Comparison of ENCODE assay signal across 23 cellular contexts in genomic region chr15:98708191-98708590, GRCh38. TPM values are rescaled to one million over a fixed set of nuclear protein-coding genes. Genes with fewer than 3 reads are reported as not detected.
A peak's percentile ranks its signal among the peaks of the same experiment; 100 is the strongest.
DNase-seq lines count a peak whose midpoint lies in the region; ATAC-seq, FAIRE-seq and TF ChIP-seq lines count a peak whose summit lies in the region.
"Had no signal": no experiment of that assay in that cellular context is flagged by ENCODE, and none has a peak within 500 bp of the region (broad histone marks: within the 10 kb centered on the region; RNA-seq: fewer than 3 reads in every experiment).

No MANE protein-coding gene starts in this region.

- H3K27ac Mint-ChIP-seq in activated naive CD4-positive, alpha-beta T cell treated with anti-CD3 and anti-CD28 coated beads, Interleukin-2, amount 50 U/mL, for 24 hours, result peak overlapping the region; percentile 8
- peak overlapping the region; percentile 32 for H3K27ac Mint-ChIP-seq in mesothelial cell of epicardium

- H4K5ac ChIP-seq in H1 (ENCODE audit: insufficient read length, low read depth, low read length), result no peak overlapping the region

- H4K91ac ChIP-seq in H1 (replicated peaks; ENCODE audit: insufficient read length, low read length), result no peak overlapping the region

- no peak overlapping the region for H3K23ac ChIP-seq in H1 (ENCODE audit: insufficient read length)

- H3K4me3 ChIP-seq in HEK293 (ENCODE audit: low read depth, low read length) (no peak overlapping the region), H1 (ENCODE audit: extremely low read depth in 1 of 4, insufficient read depth in 2 of 4, low read depth in 3 of 4, low read length in 4 of 4) (no peak overlapping the region)
- H3K4me3 ChIP-seq: GM23248, Peyer's patch, SJCRH30 had no signal

- H3K9me3 ChIP-seq in HEK293 (ENCODE audit: control insufficient read depth, insufficient read depth, low read depth, low read length) (no peaks in the 10 kb centered on the region), H1 (ENCODE audit: insufficient read depth in 2 of 2, low read depth in 1 of 2, low read length in 1 of 2) (no peaks in the 10 kb centered on the region)
- H3K9me3 ChIP-seq: SJCRH30 had no signal

- H3K27ac ChIP-seq in HEK293 (ENCODE audit: extremely low read depth, low read depth, low read length) (no peak overlapping the region), H1 (ENCODE audit: low read depth, low read length) (no peak overlapping the region)
- H3K27ac ChIP-seq: 22Rv1, GM23248, Peyer's patch, SJCRH30 had no signal

- no peaks in the 10 kb centered on the region for H3K23me2 ChIP-seq in H1 (ENCODE audit: low read depth, low read length)

- TF ChIP-seq CTCF in HEK293 (tag by site-specific recombination; IDR thresholded peaks at IDR 0.05), result no peak
- TF ChIP-seq CTCF in H1 (IDR thresholded peaks at IDR 0.05; ENCODE audit: control extremely low read depth in 1 of 3, insufficient read depth in 1 of 3, low read depth in 1 of 3, low read length in 3 of 3), result no peak
- TF ChIP-seq CTCF in mesothelial cell of epicardium (IDR thresholded peaks at IDR 0.05; ENCODE audit: unreplicated experiment), result no peak

- TF ChIP-seq POLR2A in H1 (IDR thresholded peaks at IDR 0.05; ENCODE audit: control extremely low read depth in 1 of 2, low read depth in 2 of 2, low read length in 2 of 2), result no peak

- H3K4me2 ChIP-seq in H1 (ENCODE audit: insufficient read depth in 1 of 2, low read depth in 2 of 2, low read length in 2 of 2), result peak overlapping the region; percentile 10 to 13; a peak in 1 of 4 replicates

- H2BK15ac ChIP-seq in H1 (ENCODE audit: low read length), result no peak overlapping the region

- H2AK5ac ChIP-seq in H1 (ENCODE audit: low read depth, low read length), result no peak overlapping the region

- POLR2A ChIA-PET in HEK293 (lab: Yijun Ruan, JAX) (no interaction called here), H1 (lab: Charles Lee; ENCODE audit: partially characterized antibody) (no interaction called here)

- H2BK12ac ChIP-seq in H1 (ENCODE audit: low read depth, low read length), result no peak overlapping the region

- TF ChIP-seq RAD21 in H1 (IDR thresholded peaks at IDR 0.05 in 1 of 2, conservative IDR thresholded peaks at IDR 0.05 in 1 of 2; ENCODE audit: low read depth in 2 of 2, low read length in 2 of 2), result no peak

- no peak overlapping the region for H2BK20ac ChIP-seq in H1 (ENCODE audit: low read length)

- no peak overlapping the region for H3K9ac ChIP-seq in H1 (replicated peaks in 1 of 4; ENCODE audit: extremely low read depth in 1 of 4, low read depth in 3 of 4, low read length in 3 of 4)
- H3K9ac ChIP-seq: GM23248 had no signal

- peaks cover 9% of the 10 kb centered on the region for H3K9me3 Mint-ChIP-seq in activated naive CD4-positive, alpha-beta T cell treated with anti-CD3 and anti-CD28 coated beads, Interleukin-2, amount 50 U/mL, for 24 hours
- peaks cover 11% of the 10 kb centered on the region for H3K9me3 Mint-ChIP-seq in mesothelial cell of epicardium

- peaks cover 34% of the 10 kb centered on the region for H3K36me3 Mint-ChIP-seq in activated naive CD4-positive, alpha-beta T cell treated with anti-CD3 and anti-CD28 coated beads, Interleukin-2, amount 50 U/mL, for 24 hours
- peaks cover 27% of the 10 kb centered on the region for H3K36me3 Mint-ChIP-seq in mesothelial cell of epicardium

- 85% methylated on average over 8 of the region's 8 CpGs; no CpG with 5 or more reads in 1 of the 2 experiments for WGBS in H1 (ENCODE audit: extremely low coverage in 1 of 2, insufficient coverage in 1 of 2, insufficient read length in 1 of 2, insufficient replicate concordance in 2 of 2, low coverage in 1 of 2, low lambda C conversion rate in 2 of 2, missing lambda C conversion rate in 1 of 2), 2 experiments

- no peak overlapping the region for H3K18ac ChIP-seq in H1 (ENCODE audit: extremely low read depth, low read length)

- H2AFZ ChIP-seq in H1 (ENCODE audit: low read length), result no peak overlapping the region
- H2AFZ ChIP-seq: GM23248 had no signal

- H2BK120ac ChIP-seq in H1 (replicated peaks; ENCODE audit: low read depth, low read length), result no peak overlapping the region

- peaks cover 49 to 100% of the 10 kb centered on the region in 2 experiments for H3K79me2 ChIP-seq in H1 (ENCODE audit: control insufficient read depth in 1 of 2, insufficient read depth in 2 of 2, low read length in 2 of 2)

- peaks cover 28% of the 10 kb centered on the region for H3K79me1 ChIP-seq in H1 (ENCODE audit: low read depth, low read length)

- no peaks in the 10 kb centered on the region for H3K27me3 Mint-ChIP-seq in activated naive CD4-positive, alpha-beta T cell treated with anti-CD3 and anti-CD28 coated beads, Interleukin-2, amount 50 U/mL, for 24 hours
- no peaks in the 10 kb centered on the region for H3K27me3 Mint-ChIP-seq in mesothelial cell of epicardium (ENCODE audit: low read depth)

- no peak overlapping the region for H3K14ac ChIP-seq in H1 (ENCODE audit: insufficient read length)

- H3K4ac ChIP-seq in H1 (replicated peaks; ENCODE audit: insufficient read length, low read depth, low read length), result no peak overlapping the region

- H4K20me1 ChIP-seq in H1 (replicated peaks in 1 of 2; ENCODE audit: control insufficient read depth in 1 of 2, insufficient read depth in 2 of 2, low read length in 2 of 2), result peaks cover 40 to 64% of the 10 kb centered on the region in 2 experiments

- ATAC-seq in HG03432 (IDR thresholded peaks at IDR 0.05; ENCODE audit: unreplicated experiment) (no peak), GM18870 (IDR thresholded peaks at IDR 0.05; ENCODE audit: unreplicated experiment) (no peak)
- ATAC-seq: HCT116 had no signal

- no peak overlapping the region for H3K4me3 Mint-ChIP-seq in activated naive CD4-positive, alpha-beta T cell treated with anti-CD3 and anti-CD28 coated beads, Interleukin-2, amount 50 U/mL, for 24 hours
- no peak overlapping the region for H3K4me3 Mint-ChIP-seq in mesothelial cell of epicardium
- H3K4me3 Mint-ChIP-seq: CD4-positive, CD25-positive, alpha-beta regulatory T cell had no signal

- CTCF ChIA-PET in HEK293 (lab: Yijun Ruan, JAX) (interaction anchor here (1.0 kb wide), 1 partner anchor 11 kb away, joined by 3 read pairs; no protein-coding TSS in a partner anchor), H1 (lab: Charles Lee; ENCODE audit: partially characterized antibody) (interaction anchor here (0.9 to 1.7 kb wide), 2 partner anchors 71 to 175 kb away, joined by 4 to 5 read pairs; no protein-coding TSS in a partner anchor)

- H3K27me3 ChIP-seq in H1 (replicated peaks in 1 of 4; ENCODE audit: control insufficient read depth in 3 of 4, extremely low read depth in 1 of 4, insufficient read depth in 3 of 4, low read length in 3 of 4), result no peaks in the 10 kb centered on the region
- H3K27me3 ChIP-seq: Peyer's patch, SJCRH30 had no signal

- no peak for TF ChIP-seq EP300 in H1 (IDR thresholded peaks at IDR 0.05; ENCODE audit: borderline replicate concordance in 1 of 2, low read depth in 2 of 2, low read length in 2 of 2)

- no peak overlapping the region for H4K8ac ChIP-seq in H1 (ENCODE audit: extremely low read depth, insufficient read depth, low read length)

- peak overlapping the region; percentile 35; the same call in 1 of the 2 replicates for H2BK5ac ChIP-seq in H1 (ENCODE audit: low read depth, low read length)

- H3K4me1 ChIP-seq in HEK293 (ENCODE audit: control insufficient read depth, insufficient read depth, low read length) (no peaks in the 10 kb centered on the region), H1 (replicated peaks in 1 of 4; ENCODE audit: control insufficient read depth in 3 of 4, insufficient read depth in 4 of 4, low read length in 3 of 4) (peaks cover 5 to 23% (median 14%) of the 10 kb centered on the region in 4 experiments)

- H3K4me1 Mint-ChIP-seq in activated naive CD4-positive, alpha-beta T cell treated with anti-CD3 and anti-CD28 coated beads, Interleukin-2, amount 50 U/mL, for 24 hours, result peaks cover 47% of the 10 kb centered on the region
- H3K4me1 Mint-ChIP-seq in mesothelial cell of epicardium, result peaks cover 3% of the 10 kb centered on the region

- no peak for DNase-seq in activated naive CD4-positive, alpha-beta T cell treated with anti-CD3 and anti-CD28 coated beads, Interleukin-2, amount 50 U/mL, for 16 hours
- DNase-seq in H1 (ENCODE audit: low read depth in 1 of 2, low spot score in 2 of 2) (no peak), mesothelial cell of epicardium (ENCODE audit: low spot score in 2 of 2, unreplicated experiment in 2 of 2) (no peak), D341Med (ENCODE audit: low spot score) (no peak)
- DNase-seq: CD4-positive, CD25-positive, alpha-beta regulatory T cell; DMS53; GM23248; NCI-H1048; NCI-H1417; NCI-H1694; NCI-H2081; NCI-H2227 treated with DMSO at 0.1 percent for 48 hours; NCI-H510A; NCI-H69; Peyer's patch; SJCRH30 had no signal

- FAIRE-seq in H1 (lab: Jason Lieb, UNC), result no peak
- FAIRE-seq: GM18507 had no signal

- no peak overlapping the region for H3K56ac ChIP-seq in H1 (replicated peaks; ENCODE audit: insufficient read length, low read depth, low read length)

- peaks cover 4 to 18% of the 10 kb centered on the region in 2 experiments; a peak in 1 of 3 replicates for H3K36me3 ChIP-seq in HEK293 (ENCODE audit: control insufficient read depth in 2 of 2, insufficient read depth in 1 of 2, low read length in 2 of 2)
- H3K36me3 ChIP-seq in H1 (ENCODE audit: control insufficient read depth in 2 of 4, insufficient read depth in 4 of 4, low read length in 3 of 4), result peaks cover 2 to 17% (median 6%) of the 10 kb centered on the region in 4 experiments; a peak in 7 of 8 replicates

TF ChIP-seq in HEK293, 187 proteins besides CTCF, POLR2A, EP300 and RAD21 (continues in another document):
- TF ChIP-seq ZNF404 (tag by site-specific recombination; IDR thresholded peaks at IDR 0.05), result no peak

TF ChIP-seq in H1, 55 proteins besides CTCF, POLR2A, EP300 and RAD21 (continues in another document):
- TF ChIP-seq SUZ12 (IDR thresholded peaks at IDR 0.05; ENCODE audit: low read length) (no peak), CEBPB (IDR thresholded peaks at IDR 0.05; ENCODE audit: low read depth, low read length) (no peak), FOSL1 (IDR thresholded peaks at IDR 0.05; ENCODE audit: insufficient read depth, low read depth, low read length) (no peak), RXRA (IDR thresholded peaks at IDR 0.05; ENCODE audit: insufficient read depth, low read depth, low read length) (no peak), KDM4A (IDR thresholded peaks at IDR 0.05; ENCODE audit: low read depth, low read length, severe bottlenecking) (no peak), SRF (IDR thresholded peaks at IDR 0.05; ENCODE audit: low read depth, low read length) (no peak), EZH2 (IDR thresholded peaks at IDR 0.05; ENCODE audit: low read depth, low read length, severe bottlenecking) (no peak)

RNA-seq across cellular contexts. Expression of gene IGF1R, which starts 59.9 kb away (rescaled TPM):
- total RNA-seq in H1 (2021; fragmentation: NEBNext Ultra II Directional; extraction: Animal tissue kit (Norgen Biotek cat#: 25700)), result 106 and 109 TPM in 2 replicates
- polyA plus RNA-seq in H1 (2011; rRNA removed), result 32.9 and 59.5 TPM in 2 replicates
- polyA plus RNA-seq in H1 (2011; cell fraction: cytosol; rRNA removed), result 36.8 TPM
- 169 TPM for polyA plus RNA-seq in H1 (2011; cell fraction: nucleus; rRNA removed)
- 28.6 to 37.3 TPM (median 31.8 TPM) in 4 replicates for polyA plus RNA-seq in H1 (2012, experiment 1 of 2)
- 4.8 TPM for polyA plus RNA-seq in H1 (2012, experiment 2 of 2)
- 66.7 TPM for polyA plus RNA-seq in H1 (2013, experiment 1 of 2)
- 60.3 TPM for polyA plus RNA-seq in H1 (2013, experiment 2 of 2)
- 125 and 145 TPM in 2 replicates for polyA minus RNA-seq in H1 (2011; rRNA and poly(A)+ RNA removed)
- polyA minus RNA-seq in H1 (2011; cell fraction: cytosol; rRNA and poly(A)+ RNA removed), result 186 TPM
- 203 TPM for polyA minus RNA-seq in H1 (2011; cell fraction: nucleus; rRNA and poly(A)+ RNA removed)
- 110 to 113 TPM (median 113 TPM) in 3 replicates for total RNA-seq in mesothelial cell of epicardium
